24 cellular contexts compared by ENCODE assay signal in the genomic region with DNA sequence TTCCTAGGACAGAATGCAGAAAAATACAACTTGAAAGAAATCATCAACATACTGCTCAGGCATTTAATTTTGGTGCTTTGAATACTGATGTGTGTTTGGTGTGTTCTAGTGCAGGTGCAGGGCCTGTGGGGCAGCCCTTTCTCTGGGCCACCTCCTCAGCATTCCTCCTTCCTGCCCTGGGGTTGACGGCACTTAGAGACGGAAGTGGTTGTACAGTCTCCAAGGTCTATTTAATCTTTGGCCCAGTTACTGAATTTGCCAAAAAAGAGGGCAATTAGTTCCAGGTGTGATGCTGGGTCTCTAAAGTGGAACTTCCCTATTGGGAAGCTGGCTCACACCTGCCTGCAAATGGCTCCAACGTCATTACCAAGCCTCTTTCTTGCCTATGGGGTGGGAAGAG.
"Had no signal": no experiment of that assay in that cellular context is flagged by ENCODE, and none has a peak within 500 bp of the region (broad histone marks: within the 10 kb centered on the region; RNA-seq: fewer than 3 reads in every experiment).

No MANE protein-coding gene starts in this region.

- H3K4me3 Mint-ChIP-seq: activated naive CD8-positive, alpha-beta T cell; natural killer cell treated with Interleukin-12 subunit alpha and Interleukin-12 subunit beta and Interleukin-15 and Interleukin-18, amount 100 ng/mL, for 72 hours; stimulated activated naive B cell treated with anti-CD40 and anti-IgM and Interleukin-4, amounts not matched to agents 10 μg/mL and 1 μg/mL and 100 μg/mL, for 72 hours had no signal

- H3K36me3 Mint-ChIP-seq: activated naive CD8-positive, alpha-beta T cell; natural killer cell treated with Interleukin-12 subunit alpha and Interleukin-12 subunit beta and Interleukin-15 and Interleukin-18, amount 100 ng/mL, for 72 hours; stimulated activated naive B cell treated with anti-CD40 and anti-IgM and Interleukin-4, amounts not matched to agents 10 μg/mL and 1 μg/mL and 100 μg/mL, for 72 hours had no signal

- H3K4me1 Mint-ChIP-seq: stimulated activated naive B cell treated with anti-CD40 and anti-IgM and Interleukin-4, amounts not matched to agents 10 μg/mL and 1 μg/mL and 100 μg/mL, for 72 hours had no signal

- H3K27ac Mint-ChIP-seq: activated naive CD8-positive, alpha-beta T cell; natural killer cell treated with Interleukin-12 subunit alpha and Interleukin-12 subunit beta and Interleukin-15 and Interleukin-18, amount 100 ng/mL, for 72 hours; stimulated activated naive B cell treated with anti-CD40 and anti-IgM and Interleukin-4, amounts not matched to agents 10 μg/mL and 1 μg/mL and 100 μg/mL, for 72 hours had no signal

- H3K27me3 Mint-ChIP-seq: natural killer cell treated with Interleukin-12 subunit alpha and Interleukin-12 subunit beta and Interleukin-15 and Interleukin-18, amount 100 ng/mL, for 72 hours had no signal

- DNase-seq: activated CD4-positive, alpha-beta T cell treated with anti-CD3 and anti-CD28 coated beads for 4 hours; activated CD4-positive, alpha-beta T cell treated with anti-CD3 and anti-CD28 coated beads, Interleukin-2, amount 50 U/mL, for 4 hours; activated CD8-positive, alpha-beta memory T cell treated with anti-CD3 and anti-CD28 coated beads for 24 hours; activated effector memory CD4-positive, alpha-beta T cell treated with Interleukin-2 at 50 U/mL for 16 hours; activated naive CD4-positive, alpha-beta T cell treated with Interleukin-2 at 50 U/mL for 16 hours; anterior cingulate cortex; body of pancreas; dermis blood vessel endothelial cell; effector CD4-positive, alpha-beta T cell; foreskin keratinocyte; heart left ventricle; hypothalamus; kidney glomerular epithelial cell; left lung; lower lobe of right lung; mesenchymal stem cell; stimulated activated CD4-positive, alpha-beta T cell treated with anti-CD3 and anti-CD28 coated beads, Interleukin-15, amount 100 ng/mL, for 24 hours; stimulated activated CD4-positive, alpha-beta T cell treated with anti-CD3 and anti-CD28 coated beads, Interleukin-2, amount 100 ng/mL, for 24 hours; stimulated activated naive B cell treated with anti-CD40 and anti-IgM and Interleukin-4, amounts not matched to agents 10 μg/mL and 1 μg/mL and 100 μg/mL, for 72 hours; stomach; thyroid gland; upper lobe of right lung had no signal

- ATAC-seq: body of pancreas; foreskin keratinocyte; heart left ventricle; left lung; lower lobe of right lung; natural killer cell treated with Interleukin-12 subunit alpha and Interleukin-12 subunit beta and Interleukin-15 and Interleukin-18, amount 100 ng/mL, for 72 hours; stimulated activated naive B cell treated with anti-CD40 and anti-IgM and Interleukin-4, amounts not matched to agents 10 μg/mL and 1 μg/mL and 100 μg/mL, for 72 hours; upper lobe of right lung had no signal
